In genomic region chr1:221234821-221235220, GRCh38 we compare ENCODE assay signal across 22 cellular contexts.
A peak's percentile ranks its signal among the peaks of the same experiment; 100 is the strongest.
DNase-seq lines count a peak whose midpoint lies in the region; ATAC-seq, FAIRE-seq and TF ChIP-seq lines count a peak whose summit lies in the region.
"Had no signal": no experiment of that assay in that cellular context is flagged by ENCODE, and none has a peak within 500 bp of the region (broad histone marks: within the 10 kb centered on the region; RNA-seq: fewer than 3 reads in every experiment).

No MANE protein-coding gene starts in this region.

- no peak overlapping the region for H3K14ac ChIP-seq in mesenchymal stem cell (ENCODE audit: low read length in 2 of 2)

- H3K79me1 ChIP-seq in mesenchymal stem cell (replicated peaks; ENCODE audit: low read length, poor library complexity, severe bottlenecking): no peaks in the 10 kb centered on the region

- TF ChIP-seq CTCF in endothelial cell of umbilical vein (IDR thresholded peaks at IDR 0.05; ENCODE audit: extremely low read depth in 1 of 2, insufficient read depth in 1 of 2, low read depth in 1 of 2, low read length in 2 of 2): no peak
- TF ChIP-seq CTCF in mesothelial cell of epicardium (IDR thresholded peaks at IDR 0.05; ENCODE audit: unreplicated experiment): no peak

- H3K4me1 Mint-ChIP-seq in mesothelial cell of epicardium: peaks cover 3% of the 10 kb centered on the region
- H3K4me1 Mint-ChIP-seq: T-cell had no signal

- no peaks in the 10 kb centered on the region for H4K20me1 ChIP-seq in endothelial cell of umbilical vein (replicated peaks; ENCODE audit: control insufficient read depth, extremely low read depth, insufficient read depth, low read length)

- H3K9me3 ChIP-seq in endothelial cell of umbilical vein (replicated peaks; ENCODE audit: control insufficient read depth, insufficient read depth, low read length) (no peaks in the 10 kb centered on the region), mesenchymal stem cell (ENCODE audit: control insufficient read depth, low read length) (peaks cover 7% of the 10 kb centered on the region)
- H3K9me3 ChIP-seq: HAP-1 had no signal

- H3K27me3 ChIP-seq in endothelial cell of umbilical vein (ENCODE audit: control insufficient read depth in 2 of 2, insufficient read depth in 2 of 2, low read length in 2 of 2): no peaks in the 10 kb centered on the region
- H3K27me3 ChIP-seq in mesenchymal stem cell (ENCODE audit: control insufficient read depth in 1 of 2, insufficient read depth in 1 of 2, low read length in 2 of 2): no peaks in the 10 kb centered on the region
- H3K27me3 ChIP-seq: heart right ventricle had no signal

- no peak overlapping the region for H3K4me3 Mint-ChIP-seq in mesothelial cell of epicardium
- H3K4me3 Mint-ChIP-seq: T-cell had no signal

- no peak overlapping the region for H2BK5ac ChIP-seq in mesenchymal stem cell (ENCODE audit: low read depth, low read length, poor library complexity, severe bottlenecking)

- H2BK15ac ChIP-seq in mesenchymal stem cell (ENCODE audit: low read depth, poor library complexity, severe bottlenecking): no peak overlapping the region

- H3K4me1 ChIP-seq in endothelial cell of umbilical vein (ENCODE audit: control insufficient read depth, extremely low read depth, insufficient read depth, low read length) (no peaks in the 10 kb centered on the region), mesenchymal stem cell (ENCODE audit: control insufficient read depth, insufficient read depth, low read depth, low read length) (no peaks in the 10 kb centered on the region)
- H3K4me1 ChIP-seq: HAP-1 had no signal

- H3K23ac ChIP-seq in mesenchymal stem cell (ENCODE audit: low read length in 2 of 2): no peak overlapping the region

- DNase-seq in EL: peak; percentile 13
- peak; percentile 1 for DNase-seq in NCI-H226
- no peak for DNase-seq in endothelial cell of umbilical vein (ENCODE audit: low read depth, low spot score)
- peak; percentile 11 for DNase-seq in mesenchymal stem cell
- no peak for DNase-seq in MV-4-11 (lab: John Stamatoyannopoulos, UW)
- no peak for DNase-seq in mesothelial cell of epicardium (ENCODE audit: low spot score in 2 of 2, unreplicated experiment in 2 of 2)
- DNase-seq: activated CD4-positive, alpha-beta T cell treated with anti-CD3 and anti-CD28 coated beads for 1 hour; activated naive CD4-positive, alpha-beta T cell treated with anti-CD3 and anti-CD28 coated beads, Interleukin-2, amount 50 U/mL, for 16 hours; effector memory CD4-positive, alpha-beta T cell; heart right ventricle; KG1; left ventricle myocardium superior; NCI-H1930; OCI-M1; SHP77 treated with DMSO at 0.1 percent for 48 hours; substantia nigra; T-cell had no signal

- no peak overlapping the region for H2AK5ac ChIP-seq in mesenchymal stem cell (ENCODE audit: low read length, severe bottlenecking)

- 75% methylated on average over 1 of the region's 2 CpGs for WGBS in mesenchymal stem cell

- H3K9me1 ChIP-seq in endothelial cell of umbilical vein (replicated peaks; ENCODE audit: control insufficient read depth, extremely low read depth, insufficient read depth, low read length): no peaks in the 10 kb centered on the region

- no peak overlapping the region for H2BK120ac ChIP-seq in mesenchymal stem cell (ENCODE audit: low read depth, low read length)

- no peaks in the 10 kb centered on the region for H3K79me2 ChIP-seq in endothelial cell of umbilical vein (ENCODE audit: control insufficient read depth, insufficient read depth, low read length)

- no peak overlapping the region for H3K27ac ChIP-seq in endothelial cell of umbilical vein (ENCODE audit: insufficient read depth, low read depth, low read length)
- no peak overlapping the region for H3K27ac ChIP-seq in mesenchymal stem cell (ENCODE audit: low read length, poor library complexity, severe bottlenecking)
- H3K27ac ChIP-seq: C4-2B, heart right ventricle had no signal

- H3K4me3 ChIP-seq in endothelial cell of umbilical vein (replicated peaks in 1 of 3; ENCODE audit: insufficient read depth in 1 of 3, low read depth in 1 of 3, low read length in 3 of 3) (no peak overlapping the region), mesenchymal stem cell (ENCODE audit: insufficient read depth in 1 of 2, low read depth in 1 of 2, low read length in 2 of 2) (no peak overlapping the region)
- H3K4me3 ChIP-seq: HAP-1, heart right ventricle had no signal

- intact Hi-C loops in endothelial cell of umbilical vein (cut with micrococcal nuclease): no loop called here

- POLR2A ChIA-PET in endothelial cell of umbilical vein (lab: Charles Lee): no interaction called here

- H3K27me3 Mint-ChIP-seq in mesothelial cell of epicardium (ENCODE audit: low read depth): peaks cover 10% of the 10 kb centered on the region

- no peak overlapping the region for H3K27ac Mint-ChIP-seq in mesothelial cell of epicardium
- H3K27ac Mint-ChIP-seq: T-cell had no signal

- CTCF ChIA-PET in endothelial cell of umbilical vein (lab: Charles Lee): no interaction called here

- no peaks in the 10 kb centered on the region for H3K36me3 Mint-ChIP-seq in mesothelial cell of epicardium
- H3K36me3 Mint-ChIP-seq: T-cell had no signal

- H4K8ac ChIP-seq in mesenchymal stem cell (ENCODE audit: low read length): no peak overlapping the region

- H2AFZ ChIP-seq in endothelial cell of umbilical vein (ENCODE audit: low read depth, low read length) (no peak overlapping the region), mesenchymal stem cell (ENCODE audit: low read depth, low read length) (no peak overlapping the region)

- no peak overlapping the region for H4K91ac ChIP-seq in mesenchymal stem cell (ENCODE audit: low read length)

- ATAC-seq in GM19452 (IDR thresholded peaks at IDR 0.05; ENCODE audit: unreplicated experiment) (no peak), GM21786 (IDR thresholded peaks at IDR 0.05; ENCODE audit: unreplicated experiment) (no peak)
- ATAC-seq: left ventricle myocardium superior, T-cell had no signal

- dilution Hi-C loops in endothelial cell of umbilical vein (cut with MboI; ENCODE audit: extremely low pct_ligation_motif_present, low sequenced_read_pairs): no loop called here

- H3K36me3 ChIP-seq in endothelial cell of umbilical vein (ENCODE audit: control insufficient read depth in 2 of 2, extremely low read depth in 1 of 2, insufficient read depth in 2 of 2, low read length in 2 of 2) (no peaks in the 10 kb centered on the region), mesenchymal stem cell (ENCODE audit: control insufficient read depth in 1 of 2, insufficient read depth in 2 of 2, low read depth in 1 of 2, low read length in 2 of 2) (no peaks in the 10 kb centered on the region)
- H3K36me3 ChIP-seq: HAP-1, heart right ventricle had no signal

- BruUV-seq in endothelial cell of umbilical vein (replicated peaks; lab: Mats Ljungman, UMichigan): no TSS peak

- H3K9ac ChIP-seq in endothelial cell of umbilical vein (replicated peaks; ENCODE audit: extremely low read depth, insufficient read depth, low read length): no peak overlapping the region
- no peak overlapping the region for H3K9ac ChIP-seq in mesenchymal stem cell (ENCODE audit: low read length)

- no peak overlapping the region for H3K4me2 ChIP-seq in endothelial cell of umbilical vein (ENCODE audit: insufficient read depth, low read length)
- no peak overlapping the region for H3K4me2 ChIP-seq in mesenchymal stem cell (ENCODE audit: low read length, poor library complexity, severe bottlenecking)

- H3K4ac ChIP-seq in mesenchymal stem cell (ENCODE audit: low read depth in 1 of 2, low read length in 2 of 2): no peak overlapping the region

- no peak overlapping the region for H2BK12ac ChIP-seq in mesenchymal stem cell (ENCODE audit: low read length in 2 of 2)

- H3K9me3 Mint-ChIP-seq in mesothelial cell of epicardium: no peaks in the 10 kb centered on the region
- H3K9me3 Mint-ChIP-seq: T-cell had no signal

- no peak for FAIRE-seq in endothelial cell of umbilical vein (lab: Jason Lieb, UNC)
- FAIRE-seq: TTC549 had no signal

- no peak for TF ChIP-seq POLR2A in endothelial cell of umbilical vein (IDR thresholded peaks at IDR 0.05; ENCODE audit: low read depth, low read length)

- H3K18ac ChIP-seq in mesenchymal stem cell (ENCODE audit: low read depth in 1 of 2, low read length in 2 of 2): no peak overlapping the region

TF ChIP-seq in endothelial cell of umbilical vein, 7 proteins besides CTCF, POLR2A, EP300 and RAD21:
- no peak for TF ChIP-seq GATA2 (IDR thresholded peaks at IDR 0.05; ENCODE audit: insufficient read depth, insufficient read length, low read depth, low read length)
- peak; percentile 15 for TF ChIP-seq JUN (IDR thresholded peaks at IDR 0.05; ENCODE audit: borderline replicate concordance, insufficient read depth, insufficient read length, low read depth)
- no peak for TF ChIP-seq EZH2 (IDR thresholded peaks at IDR 0.05; ENCODE audit: borderline replicate concordance, low read depth, low read length, severe bottlenecking)
- peak; percentile 26 for TF ChIP-seq FOS (IDR thresholded peaks at IDR 0.05; ENCODE audit: borderline replicate concordance, insufficient read depth, low read length)

Comparison
In these comparisons a context has a peak if more than half of its experiments do, and no peak if none do; other contexts are left out.
1. DNase-seq: peak in EL (single experiment), NCI-H226 (single experiment) and mesenchymal stem cell (single experiment); none in endothelial cell of umbilical vein (single experiment), MV-4-11 (single experiment) and mesothelial cell of epicardium (0 of 2).